Comparison of ENCODE assay signal across 21 cellular contexts in the genomic region with DNA sequence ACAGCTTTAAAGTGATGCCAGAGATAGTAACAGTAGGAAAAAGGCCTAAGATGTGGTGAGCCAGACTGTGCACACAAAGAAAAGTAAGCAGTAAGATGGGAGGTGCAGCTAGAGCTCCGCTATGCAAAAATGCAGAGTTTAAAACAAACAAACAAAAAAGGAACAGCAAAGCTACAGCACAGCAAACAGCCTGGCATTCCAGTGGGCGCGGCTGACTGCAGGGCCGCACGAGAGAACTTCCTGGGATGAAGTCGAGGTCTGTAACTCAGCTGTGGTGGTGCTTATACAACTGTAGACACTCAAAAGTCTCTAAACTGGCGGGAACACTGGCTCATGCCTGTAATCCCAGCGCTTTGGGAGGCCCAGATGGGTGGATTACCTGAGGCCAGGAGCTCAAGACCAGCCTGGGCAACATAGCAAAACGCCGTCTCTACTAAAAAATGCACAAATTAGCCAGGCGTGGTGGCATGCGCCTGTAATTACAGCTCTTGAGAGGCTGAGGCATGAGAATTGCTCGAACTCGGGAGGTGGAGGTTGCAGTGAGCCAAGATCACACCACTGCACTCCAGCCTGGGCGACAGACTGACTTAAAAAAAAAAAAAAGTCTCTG.
"Had no signal": no experiment of that assay in that cellular context is flagged by ENCODE, and none has a peak within 500 bp of the region (broad histone marks: within the 10 kb centered on the region; RNA-seq: fewer than 3 reads in every experiment).

No MANE protein-coding gene starts in this region.

- H3K4me1 ChIP-seq: prostate gland, thyroid gland had no signal

- H3K27me3 ChIP-seq: cardiac muscle cell, ovary, thyroid gland had no signal

- H3K4me3 Mint-ChIP-seq: activated CD4-positive, alpha-beta memory T cell treated with anti-CD3 and anti-CD28 coated beads for 36 hours; activated naive CD4-positive, alpha-beta T cell treated with anti-CD3 and anti-CD28 coated beads for 36 hours; activated naive CD8-positive, alpha-beta T cell treated with anti-CD3 and anti-CD28 coated beads, Interleukin-2, amount 50 U/mL, for 24 hours; activated T-cell treated with anti-CD3 and anti-CD28 coated beads, Interleukin-2, amount 50 U/mL, for 72 hours; mesothelial cell of epicardium; naive thymus-derived CD8-positive, alpha-beta T cell had no signal

- ATAC-seq: activated naive CD8-positive, alpha-beta T cell treated with anti-CD3 and anti-CD28 coated beads, Interleukin-2, amount 50 U/mL, for 24 hours; activated T-cell treated with anti-CD3 and anti-CD28 coated beads, Interleukin-2, amount 50 U/mL, for 72 hours; left lobe of liver; naive thymus-derived CD8-positive, alpha-beta T cell had no signal

- H3K4me3 ChIP-seq: cardiac muscle cell, ovary, prostate gland, thyroid gland had no signal

- H3K27ac ChIP-seq: cardiac muscle cell, ovary, prostate gland, thyroid gland had no signal

- H3K36me3 ChIP-seq: cardiac muscle cell, ovary, prostate gland had no signal

- H3K9me3 ChIP-seq: ovary, prostate gland, thyroid gland had no signal

- H3K27me3 Mint-ChIP-seq: activated CD4-positive, alpha-beta memory T cell treated with anti-CD3 and anti-CD28 coated beads for 36 hours; activated naive CD8-positive, alpha-beta T cell treated with anti-CD3 and anti-CD28 coated beads, Interleukin-2, amount 50 U/mL, for 24 hours; naive thymus-derived CD8-positive, alpha-beta T cell had no signal

- H3K9me3 Mint-ChIP-seq: activated CD4-positive, alpha-beta memory T cell treated with anti-CD3 and anti-CD28 coated beads for 36 hours; activated naive CD4-positive, alpha-beta T cell treated with anti-CD3 and anti-CD28 coated beads for 36 hours; activated naive CD8-positive, alpha-beta T cell treated with anti-CD3 and anti-CD28 coated beads, Interleukin-2, amount 50 U/mL, for 24 hours; activated T-cell treated with anti-CD3 and anti-CD28 coated beads, Interleukin-2, amount 50 U/mL, for 72 hours; mesothelial cell of epicardium; naive thymus-derived CD8-positive, alpha-beta T cell had no signal

- H3K4me1 Mint-ChIP-seq: activated naive CD8-positive, alpha-beta T cell treated with anti-CD3 and anti-CD28 coated beads, Interleukin-2, amount 50 U/mL, for 24 hours; mesothelial cell of epicardium had no signal

- H3K27ac Mint-ChIP-seq: activated CD4-positive, alpha-beta memory T cell treated with anti-CD3 and anti-CD28 coated beads for 36 hours; activated naive CD4-positive, alpha-beta T cell treated with anti-CD3 and anti-CD28 coated beads for 36 hours; activated naive CD8-positive, alpha-beta T cell treated with anti-CD3 and anti-CD28 coated beads, Interleukin-2, amount 50 U/mL, for 24 hours; activated T-cell treated with anti-CD3 and anti-CD28 coated beads, Interleukin-2, amount 50 U/mL, for 72 hours; mesothelial cell of epicardium had no signal

- DNase-seq: activated CD4-positive, alpha-beta memory T cell treated with anti-CD3 and anti-CD28 coated beads for 36 hours; activated CD4-positive, alpha-beta T cell treated with anti-CD3 and anti-CD28 coated beads for 48 hours; activated effector memory CD4-positive, alpha-beta T cell treated with Interleukin-2 at 50 U/mL for 16 hours; activated naive CD4-positive, alpha-beta T cell treated with anti-CD3 and anti-CD28 coated beads for 36 hours; activated naive CD8-positive, alpha-beta T cell treated with anti-CD3 and anti-CD28 coated beads, Interleukin-2, amount 50 U/mL, for 24 hours; activated T-cell treated with anti-CD3 and anti-CD28 coated beads, Interleukin-2, amount 50 U/mL, for 72 hours; erythroblast; foreskin fibroblast; kidney; mammary epithelial cell; naive thymus-derived CD8-positive, alpha-beta T cell; ovary; stimulated activated CD4-positive, alpha-beta T cell treated with anti-CD3 and anti-CD28 coated beads, Interleukin-4, amount 100 ng/mL, for 24 hours; stimulated activated naive CD4-positive, alpha-beta T cell treated with Interleukin-2 at 50 U/mL for 16 hours; substantia nigra; T-helper 9 cell had no signal
